In the genomic region with DNA sequence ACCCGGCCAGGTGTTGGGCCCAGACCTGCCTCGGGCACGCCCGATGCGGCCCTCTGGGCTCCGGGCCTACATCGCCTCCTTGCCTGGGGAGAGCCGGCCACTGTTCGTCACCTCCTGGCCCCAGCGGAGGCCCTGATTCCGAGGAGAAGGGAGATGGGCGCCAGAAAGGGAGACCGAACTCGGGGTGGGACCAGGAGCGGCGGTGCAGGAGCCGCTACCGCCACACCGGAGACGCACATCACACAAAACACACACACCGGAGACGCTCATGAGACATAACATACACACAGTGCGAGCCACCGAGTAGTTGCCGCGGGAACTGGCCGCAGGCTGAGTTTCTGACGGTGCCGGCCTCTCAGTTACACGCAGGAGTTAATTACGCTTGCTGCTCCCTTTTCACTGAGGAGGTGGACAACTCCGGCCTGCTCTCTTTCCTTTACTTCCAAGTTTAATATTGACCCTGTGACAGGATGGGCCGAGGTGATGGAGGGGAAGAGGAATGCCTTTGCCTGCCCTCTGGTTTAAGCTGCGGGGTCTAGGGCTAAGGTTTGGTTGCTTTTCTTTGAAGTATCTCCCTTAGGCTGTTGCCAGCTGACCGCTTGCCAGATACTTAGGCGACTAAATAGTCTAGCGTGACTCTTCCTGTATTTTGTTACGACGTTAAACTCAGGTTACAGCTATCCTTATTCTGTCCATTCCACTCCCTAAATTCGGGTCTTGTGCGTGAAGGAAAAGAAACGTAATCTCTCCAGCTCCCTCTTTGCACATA, we compare ENCODE assay signal across 2 cellular contexts.
TF ChIP-seq lines count a peak whose summit lies in the region.

No MANE protein-coding gene starts in this region.

TF ChIP-seq in IMR-90, 13 proteins besides CTCF, POLR2A, EP300 and RAD21 (continued from another document):
- TF ChIP-seq, protein P1, sequence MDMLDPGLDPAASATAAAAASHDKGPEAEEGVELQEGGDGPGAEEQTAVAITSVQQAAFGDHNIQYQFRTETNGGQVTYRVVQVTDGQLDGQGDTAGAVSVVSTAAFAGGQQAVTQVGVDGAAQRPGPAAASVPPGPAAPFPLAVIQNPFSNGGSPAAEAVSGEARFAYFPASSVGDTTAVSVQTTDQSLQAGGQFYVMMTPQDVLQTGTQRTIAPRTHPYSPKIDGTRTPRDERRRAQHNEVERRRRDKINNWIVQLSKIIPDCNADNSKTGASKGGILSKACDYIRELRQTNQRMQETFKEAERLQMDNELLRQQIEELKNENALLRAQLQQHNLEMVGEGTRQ (IDR thresholded peaks at IDR 0.05; ENCODE audit: low read depth, low read length) = no peak
- TF ChIP-seq, protein P2, sequence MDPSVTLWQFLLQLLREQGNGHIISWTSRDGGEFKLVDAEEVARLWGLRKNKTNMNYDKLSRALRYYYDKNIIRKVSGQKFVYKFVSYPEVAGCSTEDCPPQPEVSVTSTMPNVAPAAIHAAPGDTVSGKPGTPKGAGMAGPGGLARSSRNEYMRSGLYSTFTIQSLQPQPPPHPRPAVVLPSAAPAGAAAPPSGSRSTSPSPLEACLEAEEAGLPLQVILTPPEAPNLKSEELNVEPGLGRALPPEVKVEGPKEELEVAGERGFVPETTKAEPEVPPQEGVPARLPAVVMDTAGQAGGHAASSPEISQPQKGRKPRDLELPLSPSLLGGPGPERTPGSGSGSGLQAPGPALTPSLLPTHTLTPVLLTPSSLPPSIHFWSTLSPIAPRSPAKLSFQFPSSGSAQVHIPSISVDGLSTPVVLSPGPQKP (IDR thresholded peaks at IDR 0.05; ENCODE audit: borderline replicate concordance, low read depth, low read length) = no peak

TF ChIP-seq in SK-N-SH treated with all-trans-retinoic acid at 6 μM for 48 hours, 23 proteins besides CTCF, POLR2A, EP300 and RAD21 (continued from another document):
- TF ChIP-seq ISL1 (CRISPR knock-in tag; IDR thresholded peaks at IDR 0.05) = no peak
- TF ChIP-seq ZFP30 (CRISPR knock-in tag; IDR thresholded peaks at IDR 0.05) = no peak
- TF ChIP-seq, protein P3, sequence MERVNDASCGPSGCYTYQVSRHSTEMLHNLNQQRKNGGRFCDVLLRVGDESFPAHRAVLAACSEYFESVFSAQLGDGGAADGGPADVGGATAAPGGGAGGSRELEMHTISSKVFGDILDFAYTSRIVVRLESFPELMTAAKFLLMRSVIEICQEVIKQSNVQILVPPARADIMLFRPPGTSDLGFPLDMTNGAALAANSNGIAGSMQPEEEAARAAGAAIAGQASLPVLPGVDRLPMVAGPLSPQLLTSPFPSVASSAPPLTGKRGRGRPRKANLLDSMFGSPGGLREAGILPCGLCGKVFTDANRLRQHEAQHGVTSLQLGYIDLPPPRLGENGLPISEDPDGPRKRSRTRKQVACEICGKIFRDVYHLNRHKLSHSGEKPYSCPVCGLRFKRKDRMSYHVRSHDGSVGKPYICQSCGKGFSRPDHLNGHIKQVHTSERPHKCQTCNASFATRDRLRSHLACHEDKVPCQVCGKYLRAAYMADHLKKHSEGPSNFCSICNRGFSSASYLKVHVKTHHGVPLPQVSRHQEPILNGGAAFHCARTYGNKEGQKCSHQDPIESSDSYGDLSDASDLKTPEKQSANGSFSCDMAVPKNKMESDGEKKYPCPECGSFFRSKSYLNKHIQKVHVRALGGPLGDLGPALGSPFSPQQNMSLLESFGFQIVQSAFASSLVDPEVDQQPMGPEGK (CRISPR knock-in tag; IDR thresholded peaks at IDR 0.05; ENCODE audit: borderline replicate concordance) = no peak
